ENCODE assay signal across 1 cellular context in genomic region chr7:2732388-2732787, GRCh38.
TF ChIP-seq lines count a peak whose summit lies in the region.

No MANE protein-coding gene starts in this region.

TF ChIP-seq in GM23338, 12 proteins besides CTCF, POLR2A, EP300 and RAD21 (continued from another document):
- TF ChIP-seq ZNF462 (CRISPR knock-in tag; IDR thresholded peaks at IDR 0.05) (no peak), STAT1 (IDR thresholded peaks at IDR 0.05; ENCODE audit: unreplicated experiment) (no peak), ZNF114 (CRISPR knock-in tag; IDR thresholded peaks at IDR 0.05) (no peak), NANOG (IDR thresholded peaks at IDR 0.05; ENCODE audit: borderline replicate concordance) (no peak), JUNB (IDR thresholded peaks at IDR 0.05; ENCODE audit: unreplicated experiment) (no peak)
TF ChIP-seq in GM23338: peak in this region for 0.
